In genomic region chrX:130079824-130080406, GRCh38 we compare ENCODE assay signal across 8 cellular contexts. TPM values are rescaled to one million over a fixed set of nuclear protein-coding genes. Genes with fewer than 3 reads are reported as not detected.
A peak's percentile ranks its signal among the peaks of the same experiment; 100 is the strongest.
DNase-seq lines count a peak whose midpoint lies in the region; ATAC-seq and TF ChIP-seq lines count a peak whose summit lies in the region.

No MANE protein-coding gene starts in this region.

- H3K27ac ChIP-seq in RWPE1 = peak overlapping the region; percentile 53; the same call in 1 of the 2 replicates

- peak; percentile 70 for TF ChIP-seq CTCF in RWPE1 (conservative IDR thresholded peaks at IDR 0.05; ENCODE audit: low read depth)
- peak; percentile 75 for TF ChIP-seq CTCF in glutamatergic neuron (IDR thresholded peaks at IDR 0.05; ENCODE audit: partially characterized antibody, unreplicated experiment)

- H3K4me1 Mint-ChIP-seq in activated naive CD4-positive, alpha-beta T cell treated with anti-CD3 and anti-CD28 coated beads, Interleukin-2, amount 50 U/mL, for 24 hours = peaks cover 40% of the 10 kb centered on the region
- peaks cover 3% of the 10 kb centered on the region for H3K4me1 Mint-ChIP-seq in glutamatergic neuron (ENCODE audit: low read depth, unreplicated experiment)

- intact Hi-C loops in posterior cingulate gyrus (cut with DNase I) = loop anchor here (5.0 kb wide), 1 partner anchor 42 kb away; no protein-coding TSS in a partner anchor

- peaks cover 2% of the 10 kb centered on the region for H3K36me3 Mint-ChIP-seq in activated naive CD4-positive, alpha-beta T cell treated with anti-CD3 and anti-CD28 coated beads, Interleukin-2, amount 50 U/mL, for 24 hours
- H3K36me3 Mint-ChIP-seq in glutamatergic neuron (ENCODE audit: unreplicated experiment) = no peaks in the 10 kb centered on the region

- CTCF ChIA-PET in RWPE1 (lab: Yijun Ruan, JAX) = interaction anchor here (0.6 to 1.3 kb wide), 11 partner anchors 9 to 113 kb away, joined by 3 to 6 read pairs (median 3); partner anchors contain the start of gene AIFM1

- ATAC-seq in HG03442 (IDR thresholded peaks at IDR 0.05; ENCODE audit: unreplicated experiment) = no peak
- ATAC-seq in GM21786 (IDR thresholded peaks at IDR 0.05; ENCODE audit: unreplicated experiment) = no peak

- H3K27me3 Mint-ChIP-seq in activated naive CD4-positive, alpha-beta T cell treated with anti-CD3 and anti-CD28 coated beads, Interleukin-2, amount 50 U/mL, for 24 hours = no peaks in the 10 kb centered on the region
- H3K27me3 Mint-ChIP-seq in glutamatergic neuron (ENCODE audit: unreplicated experiment) = peaks cover 2% of the 10 kb centered on the region

- peak overlapping the region; percentile 76 for H3K27ac Mint-ChIP-seq in activated naive CD4-positive, alpha-beta T cell treated with anti-CD3 and anti-CD28 coated beads, Interleukin-2, amount 50 U/mL, for 24 hours
- H3K27ac Mint-ChIP-seq in glutamatergic neuron (ENCODE audit: unreplicated experiment) = no peak overlapping the region

- DNase-seq in ELF-1 (ENCODE audit: low read depth, low spot score) = peak; percentile 83
- peak; percentile 70 for DNase-seq in LHCN-M2 (ENCODE audit: low read depth)
- peak; percentile 49 for DNase-seq in RWPE1 (ENCODE audit: low spot score)
- DNase-seq in glutamatergic neuron = peak; percentile 64
- DNase-seq in posterior cingulate gyrus = peak in 6 of 10 donors; percentile 42 to 89 (median 54)

- no peaks in the 10 kb centered on the region for H3K9me3 Mint-ChIP-seq in activated naive CD4-positive, alpha-beta T cell treated with anti-CD3 and anti-CD28 coated beads, Interleukin-2, amount 50 U/mL, for 24 hours
- H3K9me3 Mint-ChIP-seq in glutamatergic neuron (ENCODE audit: unreplicated experiment) = peaks cover 1% of the 10 kb centered on the region

- H3K4me3 Mint-ChIP-seq in activated naive CD4-positive, alpha-beta T cell treated with anti-CD3 and anti-CD28 coated beads, Interleukin-2, amount 50 U/mL, for 24 hours = peak overlapping the region; percentile 26
- H3K4me3 Mint-ChIP-seq in glutamatergic neuron (ENCODE audit: unreplicated experiment) = no peak overlapping the region

- POLR2A ChIA-PET in RWPE1 (lab: Yijun Ruan, JAX; ENCODE audit: low non-redundant PET) = no interaction called here

RNA-seq across cellular contexts. Expression of gene ELF4, which starts 30.4 kb away (rescaled TPM):
- 14.2 and 14.7 TPM in 2 replicates for total RNA-seq in LHCN-M2 (2014; rRNA removed)
- 15.2 TPM for polyA plus RNA-seq in LHCN-M2 (2012)
- total RNA-seq in glutamatergic neuron (ENCODE audit: unreplicated experiment) = 0.10 TPM

Comparison
In these comparisons a context has a peak if more than half of its experiments do, and no peak if none do; other contexts are left out.
1. RNA of gene ELF4, which starts 30.4 kb away (total RNA-seq): 14.2 to 14.7 TPM in LHCN-M2; 0.10 TPM in glutamatergic neuron (single experiment); every median in the first group is over 10 times any median in the second.
2. Peak in every context shown above with its lines, with median percentiles within 50 percentile points of each other: DNase-seq.